ENCODE assay signal across 10 cellular contexts in the genomic region with DNA sequence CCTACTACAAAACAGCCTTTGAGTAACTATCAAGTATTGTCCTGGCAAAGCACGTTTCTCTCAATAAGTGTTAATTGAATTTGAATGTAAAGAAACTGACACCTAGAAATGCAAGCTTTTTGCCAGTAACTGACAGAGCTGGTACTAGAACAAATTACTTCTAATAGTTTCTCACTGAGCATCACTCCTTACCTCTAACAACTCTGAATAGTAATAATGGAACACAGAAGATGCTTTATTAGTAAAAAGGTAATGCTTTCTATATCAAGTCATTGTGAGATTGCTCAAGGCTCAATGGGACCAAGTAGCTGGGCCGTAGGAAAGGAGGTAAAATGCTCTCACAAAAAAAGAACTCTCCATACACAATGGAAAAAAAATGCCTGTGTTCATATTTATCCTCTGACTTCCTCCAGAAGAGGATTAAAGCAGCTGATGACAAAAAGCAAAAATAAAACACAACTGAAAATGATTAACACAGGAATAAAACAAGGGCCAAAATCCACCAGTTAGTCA.
DNase-seq lines count a peak whose midpoint lies in the region; ATAC-seq lines count a peak whose summit lies in the region.
"Had no signal": no experiment of that assay in that cellular context is flagged by ENCODE, and none has a peak within 500 bp of the region (broad histone marks: within the 10 kb centered on the region; RNA-seq: fewer than 3 reads in every experiment).

No MANE protein-coding gene starts in this region.

- ATAC-seq in GM19043 (IDR thresholded peaks at IDR 0.05; ENCODE audit: low read depth, unreplicated experiment) (peak; percentile 38), HG02840 (IDR thresholded peaks at IDR 0.05; ENCODE audit: low FRiP score, unreplicated experiment) (peak; percentile 50), HG03565 (IDR thresholded peaks at IDR 0.05; ENCODE audit: unreplicated experiment) (peak; percentile 32)

- DNase-seq in GM03348 (ENCODE audit: low spot score) (peak; percentile 28), cerebellar nuclear complex (lab: John Stamatoyannopoulos, UW) (no peak), OCI-M2 (lab: John Stamatoyannopoulos, UW; ENCODE audit: unreplicated experiment) (no peak), DMS 273 (lab: John Stamatoyannopoulos, UW; ENCODE audit: unreplicated experiment) (no peak), NCI-H1105 (lab: John Stamatoyannopoulos, UW) (no peak)
- DNase-seq: activated CD4-positive, alpha-beta T cell treated with anti-CD3 and anti-CD28 coated beads for 4 hours; SHP77 had no signal
